22 cellular contexts compared by ENCODE assay signal in the genomic region with DNA sequence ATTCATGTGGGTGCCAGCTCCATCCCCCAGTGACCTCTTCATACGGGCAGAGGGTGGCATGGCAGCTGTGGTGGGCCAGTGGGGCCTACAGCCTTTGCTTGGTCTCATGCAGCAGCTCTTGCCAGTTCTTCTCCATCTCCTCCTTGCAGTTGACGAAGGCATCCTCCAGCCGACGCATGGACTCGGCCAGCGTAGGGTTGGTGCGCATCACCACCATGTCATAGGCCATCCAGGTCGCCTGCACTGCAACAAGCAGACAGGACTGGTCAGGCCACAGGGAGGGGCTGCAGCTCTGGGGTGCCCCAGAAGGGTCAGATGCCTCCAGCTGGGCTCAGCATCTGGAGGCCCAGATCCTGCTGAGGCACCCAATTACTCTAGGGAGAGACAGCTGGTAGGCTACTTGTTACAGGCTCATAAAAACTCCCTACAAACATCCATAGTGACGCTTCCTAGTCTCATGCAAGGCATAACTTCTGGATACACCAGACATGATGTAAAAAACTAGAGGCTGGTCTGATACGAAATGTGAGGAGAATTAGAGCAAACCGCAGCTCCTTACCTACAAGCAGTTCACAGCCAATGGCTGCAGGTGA. TPM values are rescaled to one million over a fixed set of nuclear protein-coding genes. Genes with fewer than 3 reads are reported as not detected.
"Had no signal": no experiment of that assay in that cellular context is flagged by ENCODE, and none has a peak within 500 bp of the region (broad histone marks: within the 10 kb centered on the region; RNA-seq: fewer than 3 reads in every experiment).

No MANE protein-coding gene starts in this region.

- H3K27me3 Mint-ChIP-seq: effector memory CD8-positive, alpha-beta T cell had no signal

- H3K4me3 ChIP-seq: ascending aorta, breast epithelium, lung had no signal

- H3K36me3 Mint-ChIP-seq: activated CD8-positive, alpha-beta memory T cell treated with anti-CD3 and anti-CD28 coated beads, Interleukin-2, amount 10 ng/mL, durations not matched to agents 7 days and 5 days had no signal

- H3K9me3 Mint-ChIP-seq: effector memory CD8-positive, alpha-beta T cell had no signal

- H3K36me3 ChIP-seq: ascending aorta, breast epithelium had no signal

- H3K27ac ChIP-seq: ascending aorta, breast epithelium, epithelial cell of prostate had no signal

- H3K9me3 ChIP-seq: ascending aorta, breast epithelium had no signal

- DNase-seq: activated CD4-positive, alpha-beta T cell treated with anti-CD3 and anti-CD28 coated beads, Interleukin-2, amount 50 U/mL, for 48 hours; activated CD4-positive, CD25-positive, alpha-beta regulatory T cell treated with anti-CD3 and anti-CD28 coated beads, Interleukin-2, amount 50 U/mL, for 72 hours; activated CD8-positive, alpha-beta memory T cell treated with anti-CD3 and anti-CD28 coated beads, Interleukin-2, amount 10 ng/mL, durations not matched to agents 7 days and 5 days; activated gamma-delta T cell; activated T-cell treated with anti-CD3 and anti-CD28 coated beads, Interleukin-2, amount 50 U/mL, for 1 hour; dermis blood vessel endothelial cell; effector memory CD8-positive, alpha-beta T cell; head of caudate nucleus; kidney glomerular epithelial cell; midbrain; retina; stimulated activated CD4-positive, alpha-beta T cell treated with anti-CD3 and anti-CD28 coated beads, Interleukin-4, amount 100 ng/mL, for 1 hour; stimulated activated naive CD4-positive, alpha-beta T cell; trophoblast cell had no signal

- ATAC-seq: activated CD8-positive, alpha-beta memory T cell treated with anti-CD3 and anti-CD28 coated beads, Interleukin-2, amount 10 ng/mL, durations not matched to agents 7 days and 5 days; effector memory CD8-positive, alpha-beta T cell had no signal

RNA-seq across cellular contexts. Expression of gene KLHDC7B, which starts 5.6 kb away (rescaled TPM):
- total RNA-seq: ascending aorta, cerebellum, dermis blood vessel endothelial cell, frontal cortex had no signal
- polyA plus RNA-seq: fibroblast of lung had no signal

RNA-seq across cellular contexts. Expression of gene SYCE3, which starts 11.5 kb away (rescaled TPM):
- total RNA-seq: ascending aorta, breast epithelium, cerebellum, dermis blood vessel endothelial cell, frontal cortex, lung, SK-MEL-5 had no signal
- polyA plus RNA-seq: fibroblast of lung had no signal

RNA-seq across cellular contexts. Expression of gene SCO2, which starts 25.9 kb away (rescaled TPM):
- total RNA-seq: ascending aorta, cerebellum had no signal
